ENCODE assay signal across 23 cellular contexts in the genomic region with DNA sequence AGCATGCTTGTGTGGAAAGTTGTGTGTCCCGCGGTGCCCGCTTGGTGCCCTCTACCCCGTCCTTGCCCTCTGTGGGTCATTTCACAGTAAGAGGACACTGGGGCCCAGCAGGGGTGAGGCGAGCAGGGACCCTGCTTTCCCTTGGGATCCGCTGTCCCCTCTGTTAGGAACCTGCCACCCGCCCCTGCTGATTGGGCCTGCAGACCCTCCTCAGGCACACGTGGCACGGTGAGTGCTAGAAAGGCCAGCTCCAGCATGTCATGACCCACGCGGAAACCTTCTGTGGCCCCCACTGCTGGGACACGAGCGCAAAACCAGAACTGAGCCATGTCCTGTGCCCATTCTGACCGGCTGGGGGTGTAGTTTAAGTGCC.
"Had no signal": no experiment of that assay in that cellular context is flagged by ENCODE, and none has a peak within 500 bp of the region (broad histone marks: within the 10 kb centered on the region; RNA-seq: fewer than 3 reads in every experiment).

No MANE protein-coding gene starts in this region.

- H3K4me3 ChIP-seq: adrenal gland, ascending aorta, colonic mucosa, esophagus squamous epithelium, gastroesophageal sphincter had no signal

- H3K9me3 ChIP-seq: adrenal gland, ascending aorta, colonic mucosa, esophagus squamous epithelium, gastroesophageal sphincter had no signal

- H3K36me3 ChIP-seq: adrenal gland, brain microvascular endothelial cell, colonic mucosa had no signal

- H3K27ac Mint-ChIP-seq: activated CD4-positive, alpha-beta memory T cell treated with anti-CD3 and anti-CD28 coated beads, Interleukin-2, amount 10 ng/mL, durations not matched to agents 7 days and 5 days; activated CD4-positive, alpha-beta T cell treated with anti-CD3 and anti-CD28 coated beads for 36 hours; activated CD4-positive, alpha-beta T cell treated with anti-CD3 and anti-CD28 coated beads, Interleukin-2, amount 10 ng/mL, durations not matched to agents 24 days and 14 days; activated naive CD4-positive, alpha-beta T cell treated with anti-CD3 and anti-CD28 coated beads for 36 hours; activated naive CD4-positive, alpha-beta T cell treated with anti-CD3 and anti-CD28 coated beads, Interleukin-2, amount 50 U/mL, for 24 hours; activated naive CD8-positive, alpha-beta T cell treated with anti-CD3 and anti-CD28 coated beads for 36 hours; activated naive CD8-positive, alpha-beta T cell treated with anti-CD3 and anti-CD28 coated beads, Interleukin-2, amount 50 U/mL, for 24 hours; activated T-helper 17 cell treated with anti-CD3 and anti-CD28 coated beads, Interleukin-2, amount 50 U/mL, for 72 hours had no signal

- H3K27me3 ChIP-seq: adrenal gland, ascending aorta, brain microvascular endothelial cell, colonic mucosa, esophagus squamous epithelium, gastroesophageal sphincter had no signal

- H3K4me1 ChIP-seq: adrenal gland, ascending aorta, colonic mucosa, gastroesophageal sphincter had no signal

- H3K27me3 Mint-ChIP-seq: activated CD4-positive, alpha-beta memory T cell treated with anti-CD3 and anti-CD28 coated beads, Interleukin-2, amount 10 ng/mL, durations not matched to agents 7 days and 5 days; activated CD4-positive, alpha-beta T cell treated with anti-CD3 and anti-CD28 coated beads for 36 hours; activated CD4-positive, alpha-beta T cell treated with anti-CD3 and anti-CD28 coated beads, Interleukin-2, amount 10 ng/mL, durations not matched to agents 24 days and 14 days; activated naive CD4-positive, alpha-beta T cell treated with anti-CD3 and anti-CD28 coated beads, Interleukin-2, amount 50 U/mL, for 24 hours; activated naive CD8-positive, alpha-beta T cell treated with anti-CD3 and anti-CD28 coated beads for 36 hours; activated naive CD8-positive, alpha-beta T cell treated with anti-CD3 and anti-CD28 coated beads, Interleukin-2, amount 50 U/mL, for 24 hours; activated T-helper 17 cell treated with anti-CD3 and anti-CD28 coated beads, Interleukin-2, amount 50 U/mL, for 72 hours had no signal

- ATAC-seq: activated CD4-positive, alpha-beta T cell treated with anti-CD3 and anti-CD28 coated beads for 36 hours; activated naive CD8-positive, alpha-beta T cell treated with anti-CD3 and anti-CD28 coated beads, Interleukin-2, amount 50 U/mL, for 24 hours; activated T-cell treated with anti-CD3 and anti-CD28 coated beads, Interleukin-2, amount 50 U/mL, for 4 hours; activated T-helper 17 cell treated with anti-CD3 and anti-CD28 coated beads, Interleukin-2, amount 50 U/mL, for 72 hours; gastroesophageal sphincter had no signal

- H3K4me3 Mint-ChIP-seq: activated CD4-positive, alpha-beta memory T cell treated with anti-CD3 and anti-CD28 coated beads, Interleukin-2, amount 10 ng/mL, durations not matched to agents 7 days and 5 days; activated CD4-positive, alpha-beta T cell treated with anti-CD3 and anti-CD28 coated beads for 36 hours; activated CD4-positive, alpha-beta T cell treated with anti-CD3 and anti-CD28 coated beads, Interleukin-2, amount 10 ng/mL, durations not matched to agents 24 days and 14 days; activated naive CD4-positive, alpha-beta T cell treated with anti-CD3 and anti-CD28 coated beads for 36 hours; activated naive CD4-positive, alpha-beta T cell treated with anti-CD3 and anti-CD28 coated beads, Interleukin-2, amount 50 U/mL, for 24 hours; activated naive CD8-positive, alpha-beta T cell treated with anti-CD3 and anti-CD28 coated beads for 36 hours; activated naive CD8-positive, alpha-beta T cell treated with anti-CD3 and anti-CD28 coated beads, Interleukin-2, amount 50 U/mL, for 24 hours; activated T-cell treated with anti-CD3 and anti-CD28 coated beads, Interleukin-2, amount 50 U/mL, for 4 hours; activated T-helper 17 cell treated with anti-CD3 and anti-CD28 coated beads, Interleukin-2, amount 50 U/mL, for 72 hours had no signal

- H3K9me3 Mint-ChIP-seq: activated CD4-positive, alpha-beta memory T cell treated with anti-CD3 and anti-CD28 coated beads, Interleukin-2, amount 10 ng/mL, durations not matched to agents 7 days and 5 days; activated CD4-positive, alpha-beta T cell treated with anti-CD3 and anti-CD28 coated beads, Interleukin-2, amount 10 ng/mL, durations not matched to agents 24 days and 14 days; activated naive CD4-positive, alpha-beta T cell treated with anti-CD3 and anti-CD28 coated beads for 36 hours; activated naive CD4-positive, alpha-beta T cell treated with anti-CD3 and anti-CD28 coated beads, Interleukin-2, amount 50 U/mL, for 24 hours; activated naive CD8-positive, alpha-beta T cell treated with anti-CD3 and anti-CD28 coated beads for 36 hours; activated naive CD8-positive, alpha-beta T cell treated with anti-CD3 and anti-CD28 coated beads, Interleukin-2, amount 50 U/mL, for 24 hours; activated T-cell treated with anti-CD3 and anti-CD28 coated beads, Interleukin-2, amount 50 U/mL, for 4 hours; activated T-helper 17 cell treated with anti-CD3 and anti-CD28 coated beads, Interleukin-2, amount 50 U/mL, for 72 hours had no signal

- H3K27ac ChIP-seq: adrenal gland, ascending aorta, brain microvascular endothelial cell, colonic mucosa, epithelial cell of prostate, esophagus squamous epithelium, gastroesophageal sphincter had no signal

- H3K36me3 Mint-ChIP-seq: activated naive CD4-positive, alpha-beta T cell treated with anti-CD3 and anti-CD28 coated beads, Interleukin-2, amount 50 U/mL, for 24 hours had no signal

- DNase-seq: activated CD4-positive, alpha-beta memory T cell treated with anti-CD3 and anti-CD28 coated beads, Interleukin-2, amount 10 ng/mL, durations not matched to agents 7 days and 5 days; activated CD4-positive, alpha-beta T cell treated with anti-CD3 and anti-CD28 coated beads for 36 hours; activated CD4-positive, alpha-beta T cell treated with anti-CD3 and anti-CD28 coated beads, Interleukin-2, amount 10 ng/mL, durations not matched to agents 24 days and 14 days; activated CD4-positive, alpha-beta T cell treated with anti-CD3 and anti-CD28 coated beads, Interleukin-2, amount 50 U/mL, for 4 hours; activated CD4-positive, CD25-positive, alpha-beta regulatory T cell; activated CD4-positive, CD25-positive, alpha-beta regulatory T cell treated with anti-CD3 and anti-CD28 coated beads, Interleukin-2, amount 50 U/mL, for 72 hours; activated naive CD4-positive, alpha-beta T cell treated with anti-CD3 and anti-CD28 coated beads for 36 hours; activated naive CD8-positive, alpha-beta T cell treated with anti-CD3 and anti-CD28 coated beads for 36 hours; activated naive CD8-positive, alpha-beta T cell treated with anti-CD3 and anti-CD28 coated beads, Interleukin-2, amount 50 U/mL, for 24 hours; activated T-cell treated with anti-CD3 and anti-CD28 coated beads, Interleukin-2, amount 50 U/mL, for 4 hours; adrenal gland; brain microvascular endothelial cell; caudate nucleus; colonic mucosa; effector CD8-positive, alpha-beta T cell; esophagus squamous epithelium; foreskin melanocyte; T-helper 2 cell had no signal

- H3K4me1 Mint-ChIP-seq: activated CD4-positive, alpha-beta memory T cell treated with anti-CD3 and anti-CD28 coated beads, Interleukin-2, amount 10 ng/mL, durations not matched to agents 7 days and 5 days; activated CD4-positive, alpha-beta T cell treated with anti-CD3 and anti-CD28 coated beads for 36 hours; activated CD4-positive, alpha-beta T cell treated with anti-CD3 and anti-CD28 coated beads, Interleukin-2, amount 10 ng/mL, durations not matched to agents 24 days and 14 days; activated naive CD4-positive, alpha-beta T cell treated with anti-CD3 and anti-CD28 coated beads, Interleukin-2, amount 50 U/mL, for 24 hours; activated naive CD8-positive, alpha-beta T cell treated with anti-CD3 and anti-CD28 coated beads for 36 hours; activated naive CD8-positive, alpha-beta T cell treated with anti-CD3 and anti-CD28 coated beads, Interleukin-2, amount 50 U/mL, for 24 hours; activated T-helper 17 cell treated with anti-CD3 and anti-CD28 coated beads, Interleukin-2, amount 50 U/mL, for 72 hours had no signal
